In genomic region chr10:118256825-118257570, GRCh38 we compare ENCODE assay signal across 14 cellular contexts.
DNase-seq lines count a peak whose midpoint lies in the region; ATAC-seq and TF ChIP-seq lines count a peak whose summit lies in the region.
"Had no signal": no experiment of that assay in that cellular context is flagged by ENCODE, and none has a peak within 500 bp of the region (broad histone marks: within the 10 kb centered on the region; RNA-seq: fewer than 3 reads in every experiment).

No MANE protein-coding gene starts in this region.

- H4K20me1 ChIP-seq in SK-N-SH (ENCODE audit: insufficient read depth) = no peaks in the 10 kb centered on the region

- no peaks in the 10 kb centered on the region for H3K79me2 ChIP-seq in SK-N-SH (ENCODE audit: insufficient read depth)

- TF ChIP-seq CTCF in A673 (conservative IDR thresholded peaks at IDR 0.05; ENCODE audit: low read depth, low read length) = no peak
- no peak for TF ChIP-seq CTCF in SK-N-SH (IDR thresholded peaks at IDR 0.05)
- no peak for TF ChIP-seq CTCF in dorsolateral prefrontal cortex (IDR thresholded peaks at IDR 0.05 in 54 of 56, conservative IDR thresholded peaks at IDR 0.05 in 2 of 56; ENCODE audit: low read depth in 1 of 56, partially characterized antibody in 56 of 56)

- no peak overlapping the region for H3K27ac Mint-ChIP-seq in activated naive CD4-positive, alpha-beta T cell treated with anti-CD3 and anti-CD28 coated beads, Interleukin-2, amount 50 U/mL, for 72 hours

- H3K4me2 ChIP-seq in SK-N-SH = no peak overlapping the region

- H3K4me3 ChIP-seq in A673 (ENCODE audit: low read depth, low read length, poor library complexity, severe bottlenecking) (no peak overlapping the region), SK-N-SH (ENCODE audit: low read depth in 2 of 2, low read length in 1 of 2) (no peak overlapping the region), dorsolateral prefrontal cortex (no peak overlapping the region)
- H3K4me3 ChIP-seq in Jurkat, Clone E6-1 (ENCODE audit: low read length) = no peak overlapping the region
- H3K4me3 ChIP-seq: Peyer's patch had no signal

- no peaks in the 10 kb centered on the region for H3K4me1 ChIP-seq in A673 (ENCODE audit: insufficient read depth, low read length, poor library complexity, severe bottlenecking)
- H3K4me1 ChIP-seq in SK-N-SH (ENCODE audit: control insufficient read depth in 1 of 2, insufficient read depth in 2 of 2, low read depth in 1 of 2, low read length in 1 of 2) = peaks cover 0 to 22% of the 10 kb centered on the region in 2 experiments; a peak in 2 of 4 replicates
- H3K4me1 ChIP-seq: Peyer's patch had no signal

- H3K27ac ChIP-seq in A673 (ENCODE audit: low read depth, low read length, poor library complexity, severe bottlenecking) (no peak overlapping the region), SK-N-SH (ENCODE audit: low read depth in 2 of 2, low read length in 1 of 2) (no peak overlapping the region), dorsolateral prefrontal cortex (no peak overlapping the region)
- H3K27ac ChIP-seq: Peyer's patch had no signal

- H3F3A ChIP-seq in SK-N-SH (replicated peaks; ENCODE audit: insufficient read depth) = no peaks in the 10 kb centered on the region

- WGBS in SK-N-SH (ENCODE audit: low lambda C conversion rate) = 24% methylated on average over 7 of the region's 7 CpGs

- no peaks in the 10 kb centered on the region for H3K9me2 ChIP-seq in SK-N-SH

- DNase-seq in A673 (ENCODE audit: low spot score) (peak; percentile 46), SK-N-SH (peak; percentile 42), left kidney (ENCODE audit: low read depth, low spot score) (peak; percentile 69), NCI-H526 treated with DMSO at 0.1 percent for 48 hours (lab: John Stamatoyannopoulos, UW) (no peak), dorsolateral prefrontal cortex (no peak)
- DNase-seq in Jurkat, Clone E6-1 (ENCODE audit: low read depth, low spot score) = peak; percentile 9
- no peak for DNase-seq in activated naive CD4-positive, alpha-beta T cell treated with anti-CD3 and anti-CD28 coated beads, Interleukin-2, amount 50 U/mL, for 72 hours (ENCODE audit: low spot score in 2 of 2)
- DNase-seq: GOT3, MM.1S, NCI-H1105 treated with DMSO at 0.1 percent for 48 hours, NCI-H345, Peyer's patch, SHP77 had no signal

- H3K9ac ChIP-seq in SK-N-SH = no peak overlapping the region

- CTCF ChIA-PET in A673 (lab: Charles Lee) (no interaction called here), SK-N-SH (lab: Yijun Ruan, JAX) (interaction anchor here (0.8 to 2.3 kb wide), 8 partner anchors 8 to 761 kb away, joined by 3 to 9 read pairs (median 3); no protein-coding TSS in a partner anchor)

- TF ChIP-seq EP300 in SK-N-SH (IDR thresholded peaks at IDR 0.05; ENCODE audit: borderline replicate concordance in 1 of 2, low read depth in 1 of 2, low read length in 1 of 2) = peak in 1 of 2 experiments; percentile 88; a peak in 2 of 4 replicates

- H2AFZ ChIP-seq in SK-N-SH (ENCODE audit: low read depth) = no peak overlapping the region

- ATAC-seq in GM18873 (IDR thresholded peaks at IDR 0.05; ENCODE audit: low FRiP score, unreplicated experiment) = no peak
- ATAC-seq in activated naive CD4-positive, alpha-beta T cell treated with anti-CD3 and anti-CD28 coated beads, Interleukin-2, amount 50 U/mL, for 72 hours = no peak

- H3K9me3 ChIP-seq in A673 (ENCODE audit: low read depth, low read length, poor library complexity, severe bottlenecking) (no peaks in the 10 kb centered on the region), SK-N-SH (no peaks in the 10 kb centered on the region)
- H3K9me3 ChIP-seq: Peyer's patch had no signal

- no peak for TF ChIP-seq RAD21 in SK-N-SH (IDR thresholded peaks at IDR 0.05; ENCODE audit: low read length)

- POLR2A ChIA-PET in A673 (lab: Charles Lee; ENCODE audit: low non-redundant PET) (no interaction called here), SK-N-SH (lab: Yijun Ruan, JAX) (interaction anchor here (0.6 to 0.7 kb wide), 2 partner anchors 19 to 59 kb away, joined by 3 to 4 read pairs; no protein-coding TSS in a partner anchor)

- H3K27me3 ChIP-seq in A673 (replicated peaks; ENCODE audit: insufficient read depth, low read depth, low read length, poor library complexity) = peaks cover 15% of the 10 kb centered on the region
- H3K27me3 ChIP-seq in SK-N-SH (ENCODE audit: insufficient read depth) = no peaks in the 10 kb centered on the region; the same call in 1 of the 2 replicates
- H3K27me3 ChIP-seq in dorsolateral prefrontal cortex = peaks cover 0 to 11% (median 0%) of the 10 kb centered on the region in 45 donors
- H3K27me3 ChIP-seq: Peyer's patch had no signal

- H3K36me3 ChIP-seq in A673 (ENCODE audit: insufficient read depth, low read length, poor library complexity, severe bottlenecking) = no peaks in the 10 kb centered on the region
- no peaks in the 10 kb centered on the region for H3K36me3 ChIP-seq in SK-N-SH (replicated peaks in 1 of 2; ENCODE audit: control insufficient read depth in 1 of 2, insufficient read depth in 2 of 2, low read length in 1 of 2)
- H3K36me3 ChIP-seq: Peyer's patch had no signal

- intact Hi-C loops in A673 (cut with micrococcal nuclease; ENCODE audit: unreplicated experiment) = loop anchor here (5.0 kb wide), 1 partner anchor 760 kb away; no protein-coding TSS in a partner anchor
- intact Hi-C loops in dorsolateral prefrontal cortex (cut with DNase I) = no loop called here

- H3K9me3 Mint-ChIP-seq in activated naive CD4-positive, alpha-beta T cell treated with anti-CD3 and anti-CD28 coated beads, Interleukin-2, amount 50 U/mL, for 72 hours = no peaks in the 10 kb centered on the region

- no TSS peak for BruUV-seq in A673 (replicated peaks; lab: Mats Ljungman, UMichigan)

- no peaks in the 10 kb centered on the region for H3K36me3 Mint-ChIP-seq in activated naive CD4-positive, alpha-beta T cell treated with anti-CD3 and anti-CD28 coated beads, Interleukin-2, amount 50 U/mL, for 72 hours

TF ChIP-seq in SK-N-SH, 30 proteins besides CTCF, POLR2A, EP300 and RAD21:
- peak; percentile 58; the same call in 1 of the 2 replicates for TF ChIP-seq FOXJ3 (CRISPR knock-in tag; IDR thresholded peaks at IDR 0.05)
- TF ChIP-seq MEF2A (IDR thresholded peaks at IDR 0.05; ENCODE audit: borderline replicate concordance, low read depth) = no peak
- TF ChIP-seq GATA2 (CRISPR knock-in tag; IDR thresholded peaks at IDR 0.05) = peak; percentile 95
- peak; percentile 46 for TF ChIP-seq PBX3 (IDR thresholded peaks at IDR 0.05)
- no peak for TF ChIP-seq TCF12 (IDR thresholded peaks at IDR 0.05)
- peak; percentile 66; the same call in 1 of the 2 replicates for TF ChIP-seq RCOR1 (IDR thresholded peaks at IDR 0.05; ENCODE audit: low read length)
- TF ChIP-seq CHD2 (IDR thresholded peaks at IDR 0.05; ENCODE audit: low read length, partially characterized antibody) = peak; percentile 18

Comparison
In these comparisons a context has a peak if more than half of its experiments do, and no peak if none do; other contexts are left out.
1. DNase-seq: peak in A673 (single experiment), Jurkat, Clone E6-1 (single experiment), SK-N-SH (single experiment) and left kidney (single experiment); none in activated naive CD4-positive, alpha-beta T cell treated with anti-CD3 and anti-CD28 coated beads, Interleukin-2, amount 50 U/mL, for 72 hours (0 of 2), NCI-H526 treated with DMSO at 0.1 percent for 48 hours (single experiment) and dorsolateral prefrontal cortex (0 of 10).